In genomic region chr15:51758645-51759044, GRCh38 we compare ENCODE assay signal across 9 cellular contexts. TPM values are rescaled to one million over a fixed set of nuclear protein-coding genes. Genes with fewer than 3 reads are reported as not detected.
DNase-seq lines count a peak whose midpoint lies in the region; ATAC-seq and TF ChIP-seq lines count a peak whose summit lies in the region.
"Had no signal": no experiment of that assay in that cellular context is flagged by ENCODE, and none has a peak within 500 bp of the region (broad histone marks: within the 10 kb centered on the region; RNA-seq: fewer than 3 reads in every experiment).

No MANE protein-coding gene starts in this region.

- H3K27me3 Mint-ChIP-seq in chondrocyte (ENCODE audit: low read depth), result no peaks in the 10 kb centered on the region
- no peaks in the 10 kb centered on the region for H3K27me3 Mint-ChIP-seq in activated CD8-positive, alpha-beta T cell treated with anti-CD3 and anti-CD28 coated beads for 36 hours
- H3K27me3 Mint-ChIP-seq: memory B cell had no signal

- H3K27me3 ChIP-seq in SJCRH30, result no peaks in the 10 kb centered on the region

- TF ChIP-seq CTCF in fibroblast of villous mesenchyme (IDR thresholded peaks at IDR 0.05; ENCODE audit: insufficient read depth, low read depth, low read length) (no peak), chondrocyte (IDR thresholded peaks at IDR 0.05) (no peak)
- no peak for TF ChIP-seq CTCF in activated CD8-positive, alpha-beta T cell treated with anti-CD3 and anti-CD28 coated beads for 36 hours (IDR thresholded peaks at IDR 0.05)

- H3K4me3 Mint-ChIP-seq in chondrocyte (ENCODE audit: unreplicated experiment), result no peak overlapping the region
- H3K4me3 Mint-ChIP-seq in activated CD8-positive, alpha-beta T cell treated with anti-CD3 and anti-CD28 coated beads for 36 hours, result no peak overlapping the region
- H3K4me3 Mint-ChIP-seq: memory B cell had no signal

- no peaks in the 10 kb centered on the region for H3K9me3 ChIP-seq in SJCRH30 (replicated peaks)

- ATAC-seq in activated CD8-positive, alpha-beta T cell treated with anti-CD3 and anti-CD28 coated beads for 36 hours, result no peak

- H3K36me3 Mint-ChIP-seq in chondrocyte (ENCODE audit: low read depth), result no peaks in the 10 kb centered on the region
- no peaks in the 10 kb centered on the region for H3K36me3 Mint-ChIP-seq in activated CD8-positive, alpha-beta T cell treated with anti-CD3 and anti-CD28 coated beads for 36 hours (ENCODE audit: low read depth)

- CTCF ChIA-PET in activated CD8-positive, alpha-beta T cell treated with anti-CD3 and anti-CD28 coated beads for 36 hours (lab: Charles Lee), result interaction anchor here (2.1 to 5.9 kb wide), 2 partner anchors 18 to 109 kb away, joined by 11 to 47 read pairs; no protein-coding TSS in a partner anchor

- peak; percentile 97 for DNase-seq in G401 (ENCODE audit: low spot score)
- peak; percentile 60 for DNase-seq in SJCRH30
- DNase-seq in fibroblast of villous mesenchyme (ENCODE audit: low read depth), result peak; percentile 55
- peak; percentile 81 for DNase-seq in posterior vena cava (ENCODE audit: low spot score)
- no peak for DNase-seq in T-helper 1 cell
- no peak for DNase-seq in chondrocyte (ENCODE audit: low spot score)
- DNase-seq in activated gamma-delta T cell (lab: John Stamatoyannopoulos, UW), result no peak
- DNase-seq in activated CD8-positive, alpha-beta T cell treated with anti-CD3 and anti-CD28 coated beads for 36 hours, result no peak

- peaks cover 18% of the 10 kb centered on the region for H3K4me1 ChIP-seq in SJCRH30

- H3K4me3 ChIP-seq in SJCRH30 (no peak overlapping the region), fibroblast of villous mesenchyme (ENCODE audit: low read depth, low read length) (no peak overlapping the region)

- no peaks in the 10 kb centered on the region for H3K9me3 Mint-ChIP-seq in chondrocyte (ENCODE audit: low read depth)
- no peaks in the 10 kb centered on the region for H3K9me3 Mint-ChIP-seq in activated CD8-positive, alpha-beta T cell treated with anti-CD3 and anti-CD28 coated beads for 36 hours
- H3K9me3 Mint-ChIP-seq: memory B cell had no signal

- POLR2A ChIA-PET in activated CD8-positive, alpha-beta T cell treated with anti-CD3 and anti-CD28 coated beads for 36 hours (lab: Charles Lee), result no interaction called here

- H3K36me3 ChIP-seq in SJCRH30, result no peaks in the 10 kb centered on the region

- in situ Hi-C loops in G401 (cut with HindIII; ENCODE audit: low sequenced_read_pairs), result no loop called here

- H3K4me1 Mint-ChIP-seq in chondrocyte (ENCODE audit: low read depth), result peaks cover 19% of the 10 kb centered on the region
- H3K4me1 Mint-ChIP-seq in activated CD8-positive, alpha-beta T cell treated with anti-CD3 and anti-CD28 coated beads for 36 hours (ENCODE audit: low read depth), result peaks cover 8% of the 10 kb centered on the region

- intact Hi-C loops in posterior vena cava (cut with DNase I), result no loop called here
- intact Hi-C loops in activated CD8-positive, alpha-beta T cell treated with anti-CD3 and anti-CD28 coated beads for 36 hours (cut with micrococcal nuclease), result no loop called here

- no peak overlapping the region for H3K27ac ChIP-seq in SJCRH30

- H3K27ac Mint-ChIP-seq in chondrocyte (ENCODE audit: unreplicated experiment), result no peak overlapping the region
- H3K27ac Mint-ChIP-seq in activated CD8-positive, alpha-beta T cell treated with anti-CD3 and anti-CD28 coated beads for 36 hours, result no peak overlapping the region
- H3K27ac Mint-ChIP-seq: memory B cell had no signal

RNA-seq across cellular contexts. Expression of gene TMOD2, which starts 7.2 kb away (rescaled TPM):
- total RNA-seq in G401 (2014; rRNA removed; shearing (Covaris generic)), result 0.03 TPM in 1 of 2 replicates, not detected in the other
- total RNA-seq in SJCRH30 (2014; rRNA removed; shearing (Covaris generic)), result 3.1 and 3.2 TPM in 2 replicates
- total RNA-seq in fibroblast of villous mesenchyme (5.2 and 7.3 TPM in 2 replicates), posterior vena cava (10 to 100 TPM; 14.8 to 15.3 TPM), chondrocyte (5.7 to 7.8 TPM (median 6.7 TPM) in 3 replicates)
- 1 to 10 TPM; 4.8 to 7.0 TPM for total RNA-seq in activated CD8-positive, alpha-beta T cell treated with anti-CD3 and anti-CD28 coated beads for 36 hours

RNA-seq across cellular contexts. Expression of gene LYSMD2, which starts 21.2 kb away (rescaled TPM):
- total RNA-seq in G401 (2014; rRNA removed; shearing (Covaris generic)), result not detected in 2 replicates
- 2.0 and 2.9 TPM in 2 replicates for total RNA-seq in SJCRH30 (2014; rRNA removed; shearing (Covaris generic))
- total RNA-seq in fibroblast of villous mesenchyme (5.2 and 10.8 TPM in 2 replicates), posterior vena cava (10 to 100 TPM in 1 of 2 donors, 1 to 10 TPM in 1; 8.7 to 10.5 TPM), chondrocyte (1.5 to 2.7 TPM (median 2.6 TPM) in 3 replicates)
- 10 to 100 TPM; 18.5 to 19.0 TPM for total RNA-seq in activated CD8-positive, alpha-beta T cell treated with anti-CD3 and anti-CD28 coated beads for 36 hours

Comparison
In these comparisons a context has a peak if more than half of its experiments do, and no peak if none do; other contexts are left out.
1. DNase-seq: peak in G401 (single experiment), SJCRH30 (2 of 2), fibroblast of villous mesenchyme (single experiment) and posterior vena cava (single experiment); none in T-helper 1 cell (0 of 5), chondrocyte (single experiment), activated gamma-delta T cell (single experiment) and activated CD8-positive, alpha-beta T cell treated with anti-CD3 and anti-CD28 coated beads for 36 hours (single experiment).